ENCODE assay signal across 8 cellular contexts in genomic region chr17:16583781-16584180, GRCh38. TPM values are rescaled to one million over a fixed set of nuclear protein-coding genes. Genes with fewer than 3 reads are reported as not detected.
A peak's percentile ranks its signal among the peaks of the same experiment; 100 is the strongest.
DNase-seq lines count a peak whose midpoint lies in the region; ATAC-seq, FAIRE-seq and TF ChIP-seq lines count a peak whose summit lies in the region.

No MANE protein-coding gene starts in this region.

- H2AFZ ChIP-seq in PC-3 (ENCODE audit: low read length) (peak overlapping the region; percentile 88), osteoblast (ENCODE audit: low read length) (peak overlapping the region; percentile 99)

- CTCF ChIA-PET in CD4-positive, alpha-beta memory T cell (lab: Charles Lee; ENCODE audit: partially characterized antibody) = interaction anchor here (1.0 to 7.9 kb wide), 13 partner anchors 9 to 408 kb away, joined by 3 to 64 read pairs (median 4); partner anchors contain the start of gene ZNF287
- CTCF ChIA-PET in PC-3 (lab: Charles Lee) = interaction anchor here (0.6 kb wide), 1 partner anchor 408 kb away, joined by 6 read pairs; no protein-coding TSS in a partner anchor

- no peaks in the 10 kb centered on the region for H3K9me3 Mint-ChIP-seq in CD4-positive, alpha-beta memory T cell

- POLR2A ChIA-PET in CD4-positive, alpha-beta memory T cell (lab: Charles Lee; ENCODE audit: partially characterized antibody) = interaction anchor here (1.0 to 2.7 kb wide), 5 partner anchors 13 to 145 kb away, joined by 3 to 31 read pairs (median 4); partner anchors contain the start of genes ZNF287 and ZNF624
- POLR2A ChIA-PET in PC-3 (lab: Charles Lee; ENCODE audit: unreplicated experiment) = interaction anchor here (0.5 kb wide), 1 partner anchor 203 kb away, joined by 14 read pairs; the partner anchor contains the start of gene UBB

- H3K79me2 ChIP-seq in PC-3 (ENCODE audit: low read length) = no peaks in the 10 kb centered on the region
- H3K79me2 ChIP-seq in osteoblast (ENCODE audit: insufficient read depth, low read length) = no peaks in the 10 kb centered on the region

- H3K4me3 Mint-ChIP-seq in CD4-positive, alpha-beta memory T cell = peak overlapping the region; percentile 65 to 90 (median 84)

- peak overlapping the region; percentile 80 for H3K4me2 ChIP-seq in PC-3 (ENCODE audit: low read length)
- H3K4me2 ChIP-seq in osteoblast (ENCODE audit: insufficient read depth, low read length) = peak overlapping the region; percentile 88

- ATAC-seq in PC-3 = no peak
- ATAC-seq in GM18517 (IDR thresholded peaks at IDR 0.05; ENCODE audit: unreplicated experiment) = no peak
- no peak for ATAC-seq in GM21528 (IDR thresholded peaks at IDR 0.05; ENCODE audit: low FRiP score, unreplicated experiment)

- no peaks in the 10 kb centered on the region for H3F3A ChIP-seq in PC-3 (ENCODE audit: low read length, unreplicated experiment)

- H3K4me3 ChIP-seq in CD4-positive, alpha-beta memory T cell (ENCODE audit: low read length in 2 of 2) = no peak overlapping the region
- H3K4me3 ChIP-seq in PC-3 (ENCODE audit: low read length) = peak overlapping the region; percentile 62
- H3K4me3 ChIP-seq in coronary artery = peak overlapping the region; percentile 47
- peak overlapping the region; percentile 76 for H3K4me3 ChIP-seq in osteoblast (ENCODE audit: insufficient read depth, low read length)

- no peaks in the 10 kb centered on the region for H4K20me1 ChIP-seq in PC-3 (ENCODE audit: low read length)
- H4K20me1 ChIP-seq in osteoblast (ENCODE audit: insufficient read depth, low read length) = no peaks in the 10 kb centered on the region

- H3K9me2 ChIP-seq in PC-3 (replicated peaks; ENCODE audit: low read length) = no peaks in the 10 kb centered on the region

- no TSS peak for BruUV-seq in PC-3 (replicated peaks; lab: Mats Ljungman, UMichigan)

- no peaks in the 10 kb centered on the region for H3K27me3 ChIP-seq in CD4-positive, alpha-beta memory T cell (ENCODE audit: insufficient read depth, low read length)
- H3K27me3 ChIP-seq in PC-3 (ENCODE audit: low read length) = no peaks in the 10 kb centered on the region
- peaks cover 33% of the 10 kb centered on the region for H3K27me3 ChIP-seq in osteoblast (ENCODE audit: insufficient read depth, low read length)

- H3K36me3 Mint-ChIP-seq in CD4-positive, alpha-beta memory T cell = no peaks in the 10 kb centered on the region

- DNase-seq in CD4-positive, alpha-beta memory T cell = no peak
- DNase-seq in PC-3 (no peak), coronary artery (ENCODE audit: low spot score) (no peak), osteoblast (ENCODE audit: insufficient read length, low spot score, missing footprints) (no peak), mesenteric fat pad (ENCODE audit: low spot score) (no peak), urothelium cell line (ENCODE audit: low spot score) (no peak)

- TF ChIP-seq CTCF in PC-3 (conservative IDR thresholded peaks at IDR 0.05; ENCODE audit: low read depth, low read length) = no peak
- TF ChIP-seq CTCF in coronary artery (IDR thresholded peaks at IDR 0.05) = no peak
- TF ChIP-seq CTCF in osteoblast (IDR thresholded peaks at IDR 0.05; ENCODE audit: extremely low read depth, low read depth, low read length) = no peak

- H3K4me1 ChIP-seq in CD4-positive, alpha-beta memory T cell (ENCODE audit: insufficient read depth, low read length) = peaks cover 15% of the 10 kb centered on the region
- H3K4me1 ChIP-seq in PC-3 (ENCODE audit: insufficient read depth, low read length) = peaks cover 3% of the 10 kb centered on the region; the same call in 1 of the 2 replicates
- H3K4me1 ChIP-seq in osteoblast (ENCODE audit: insufficient read depth, low read length) = peaks cover 7% of the 10 kb centered on the region

- peaks cover 3 to 19% (median 14%) of the 10 kb centered on the region in 4 donors for H3K4me1 Mint-ChIP-seq in CD4-positive, alpha-beta memory T cell

- H3K27ac Mint-ChIP-seq in CD4-positive, alpha-beta memory T cell = peak overlapping the region; percentile 71 to 98 (median 93)

- intact Hi-C loops in CD4-positive, alpha-beta memory T cell (cut with micrococcal nuclease) = loop anchor here (1.0 kb wide), 2 partner anchors 14 to 48 kb away; partner anchors contain the start of gene ZNF287
- intact Hi-C loops in PC-3 (cut with micrococcal nuclease) = loop anchor here (5.0 kb wide), 1 partner anchor 409 kb away; no protein-coding TSS in a partner anchor

- no peaks in the 10 kb centered on the region for H3K9me3 ChIP-seq in CD4-positive, alpha-beta memory T cell (ENCODE audit: control insufficient read depth in 1 of 2, low read length in 2 of 2)
- H3K9me3 ChIP-seq in PC-3 (ENCODE audit: low read length) (no peaks in the 10 kb centered on the region), osteoblast (ENCODE audit: low read depth, low read length) (no peaks in the 10 kb centered on the region)

- peaks cover 12 to 13% of the 10 kb centered on the region in 2 donors for H3K27me3 Mint-ChIP-seq in CD4-positive, alpha-beta memory T cell

- no peaks in the 10 kb centered on the region for H3K36me3 ChIP-seq in CD4-positive, alpha-beta memory T cell (ENCODE audit: insufficient read depth, low read length)
- H3K36me3 ChIP-seq in PC-3 (ENCODE audit: low read depth, low read length) = no peaks in the 10 kb centered on the region
- H3K36me3 ChIP-seq in osteoblast (ENCODE audit: insufficient read depth, low read length) = no peaks in the 10 kb centered on the region

- no peak overlapping the region for H3K9ac ChIP-seq in PC-3 (ENCODE audit: low read length)

- peak overlapping the region; percentile 52 for H3K27ac ChIP-seq in CD4-positive, alpha-beta memory T cell (ENCODE audit: low read depth, low read length)
- H3K27ac ChIP-seq in PC-3 (ENCODE audit: low read length) = no peak overlapping the region
- no peak overlapping the region for H3K27ac ChIP-seq in coronary artery
- no peak overlapping the region for H3K27ac ChIP-seq in osteoblast (ENCODE audit: low read depth, low read length)

- FAIRE-seq in urothelium cell line (lab: Jason Lieb, UNC) = no peak

RNA-seq across cellular contexts. Expression of gene ZNF287, which starts 14.8 kb away (rescaled TPM):
- 10 to 100 TPM; 16.7 to 17.9 TPM for total RNA-seq in CD4-positive, alpha-beta memory T cell
- 10 to 100 TPM; 14.1 to 18.2 TPM for polyA plus RNA-seq in CD4-positive, alpha-beta memory T cell
- total RNA-seq in PC-3 (2014; rRNA removed) (14.0 and 20.6 TPM in 2 replicates), osteoblast (8.5 and 10.9 TPM in 2 replicates), mesenteric fat pad (6.6 TPM)

Comparison
In these comparisons a context has a peak if more than half of its experiments do, and no peak if none do; other contexts are left out.
1. H3K4me3 ChIP-seq: peak in PC-3 (single experiment), coronary artery (single experiment) and osteoblast (single experiment); none in CD4-positive, alpha-beta memory T cell (0 of 2).